In the genomic region with DNA sequence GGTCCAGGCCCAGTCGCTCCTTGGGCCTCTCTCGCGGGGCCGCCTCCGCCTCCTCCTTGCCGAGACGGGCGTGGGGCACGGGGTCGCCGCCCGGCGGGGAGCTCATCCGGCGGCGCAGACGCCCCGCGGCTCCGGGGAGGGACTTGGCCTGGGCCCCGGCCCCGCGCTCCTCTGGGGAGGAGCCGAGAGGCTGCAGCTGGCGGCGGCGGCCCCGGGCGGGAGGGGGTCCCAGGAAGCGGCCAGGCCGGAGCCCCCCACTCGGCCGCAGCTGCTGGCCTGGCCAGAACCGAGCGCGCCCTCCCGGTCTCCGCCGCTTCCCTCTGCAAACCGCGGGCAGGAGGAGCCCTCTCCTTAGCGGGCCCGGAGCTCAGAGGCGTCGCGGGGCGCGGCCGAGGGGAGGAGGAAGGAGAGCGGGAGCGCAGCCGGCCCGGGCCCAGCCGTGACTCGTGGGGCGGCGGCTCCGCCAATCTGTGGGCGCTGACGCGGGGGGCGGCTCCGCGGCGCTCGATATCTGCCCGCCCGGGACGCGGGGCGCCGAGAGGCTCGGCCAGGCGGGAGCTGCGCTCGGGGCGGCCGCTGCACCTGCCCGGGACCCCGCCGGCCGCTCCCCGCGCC, we compare ENCODE assay signal across 9 cellular contexts. TPM values are rescaled to one million over a fixed set of nuclear protein-coding genes. Genes with fewer than 3 reads are reported as not detected.
DNase-seq lines count a peak whose midpoint lies in the region; ATAC-seq and TF ChIP-seq lines count a peak whose summit lies in the region.
"Had no signal": no experiment of that assay in that cellular context is flagged by ENCODE, and none has a peak within 500 bp of the region (broad histone marks: within the 10 kb centered on the region; RNA-seq: fewer than 3 reads in every experiment).

FAM20C (plus strand) TSS at position 537 of the 615 bp plus-strand sequence. CDS start 629 bp downstream, outside the sequence.

- H3K27me3 Mint-ChIP-seq in activated T-helper 1 cell treated with anti-CD3 and anti-CD28 coated beads, Interleukin-12 subunit alpha, Interleukin-12 subunit beta, Interleukin-2, Interleukin-4 antibody, amounts not matched to agents 30 ng/mL and 10 ng/mL and 1 ng/mL, durations not matched to agents 14 hours and 24 hours and 36 hours (ENCODE audit: insufficient read depth) = peaks cover 21% of the 10 kb centered on the region

- DNase-seq in GM03348 (ENCODE audit: low spot score) (peak; percentile 98), NCI-H345 (lab: John Stamatoyannopoulos, UW) (peak; percentile 64), fibroblast of gingiva (ENCODE audit: low read depth) (peak; percentile 91), mucosa of descending colon (peak; percentile 81 to 87 (median 81)), OCI-M1 (lab: John Stamatoyannopoulos, UW) (no peak), NAMALWA (ENCODE audit: low spot score) (no peak)
- no peak for DNase-seq in activated T-helper 1 cell treated with anti-CD3 and anti-CD28 coated beads, Interleukin-12 subunit alpha, Interleukin-12 subunit beta, Interleukin-2, Interleukin-4 antibody, amounts not matched to agents 30 ng/mL and 10 ng/mL and 1 ng/mL, durations not matched to agents 14 hours and 24 hours and 36 hours (ENCODE audit: low spot score)
- DNase-seq in stimulated activated CD8-positive, alpha-beta memory T cell treated with anti-CD3 and anti-CD28 coated beads, Interleukin-7, amount 100 ng/mL, for 24 hours (ENCODE audit: low read depth) = peak; percentile 11

- H3K4me3 ChIP-seq in mucosa of descending colon = peak within 1 kb of the TSS; percentile 36

- ATAC-seq in mucosa of descending colon = peak; percentile 84

- no peaks in the 10 kb centered on the region for H3K4me1 Mint-ChIP-seq in activated T-helper 1 cell treated with anti-CD3 and anti-CD28 coated beads, Interleukin-12 subunit alpha, Interleukin-12 subunit beta, Interleukin-2, Interleukin-4 antibody, amounts not matched to agents 30 ng/mL and 10 ng/mL and 1 ng/mL, durations not matched to agents 14 hours and 24 hours and 36 hours (ENCODE audit: low read depth)

- H3K9me3 ChIP-seq in mucosa of descending colon = no peaks in the 10 kb centered on the region

- H3K36me3 ChIP-seq in mucosa of descending colon (ENCODE audit: low read depth) = no peaks in the 10 kb centered on the region

- intact Hi-C loops in activated T-helper 1 cell treated with anti-CD3 and anti-CD28 coated beads, Interleukin-12 subunit alpha, Interleukin-12 subunit beta, Interleukin-2, Interleukin-4 antibody, amounts not matched to agents 30 ng/mL and 10 ng/mL and 1 ng/mL, durations not matched to agents 14 hours and 24 hours and 36 hours (cut with micrococcal nuclease) = no loop called here
- intact Hi-C loops in mucosa of descending colon (cut with DNase I, micrococcal nuclease) = no loop called here

- H3K36me3 Mint-ChIP-seq in activated T-helper 1 cell treated with anti-CD3 and anti-CD28 coated beads, Interleukin-12 subunit alpha, Interleukin-12 subunit beta, Interleukin-2, Interleukin-4 antibody, amounts not matched to agents 30 ng/mL and 10 ng/mL and 1 ng/mL, durations not matched to agents 14 hours and 24 hours and 36 hours (ENCODE audit: low read depth) = no peaks in the 10 kb centered on the region

- H3K27ac Mint-ChIP-seq in activated T-helper 1 cell treated with anti-CD3 and anti-CD28 coated beads, Interleukin-12 subunit alpha, Interleukin-12 subunit beta, Interleukin-2, Interleukin-4 antibody, amounts not matched to agents 30 ng/mL and 10 ng/mL and 1 ng/mL, durations not matched to agents 14 hours and 24 hours and 36 hours = no peak within 1 kb of the TSS

- no peaks in the 10 kb centered on the region for H3K9me3 Mint-ChIP-seq in activated T-helper 1 cell treated with anti-CD3 and anti-CD28 coated beads, Interleukin-12 subunit alpha, Interleukin-12 subunit beta, Interleukin-2, Interleukin-4 antibody, amounts not matched to agents 30 ng/mL and 10 ng/mL and 1 ng/mL, durations not matched to agents 14 hours and 24 hours and 36 hours

- peak within 1 kb of the TSS; percentile 24 for H3K4me3 Mint-ChIP-seq in activated T-helper 1 cell treated with anti-CD3 and anti-CD28 coated beads, Interleukin-12 subunit alpha, Interleukin-12 subunit beta, Interleukin-2, Interleukin-4 antibody, amounts not matched to agents 30 ng/mL and 10 ng/mL and 1 ng/mL, durations not matched to agents 14 hours and 24 hours and 36 hours

- no peak for TF ChIP-seq CTCF in mucosa of descending colon (IDR thresholded peaks at IDR 0.05)

- peaks cover 19% of the 10 kb centered on the region for H3K4me1 ChIP-seq in mucosa of descending colon (ENCODE audit: low read depth)

RNA-seq across cellular contexts. Expression of gene FAM20C, which starts in this region (rescaled TPM):
- total RNA-seq in activated T-helper 1 cell treated with anti-CD3 and anti-CD28 coated beads, Interleukin-12 subunit alpha, Interleukin-12 subunit beta, Interleukin-2, Interleukin-4 antibody, amounts not matched to agents 30 ng/mL and 10 ng/mL and 1 ng/mL, durations not matched to agents 14 hours and 24 hours and 36 hours = 0.15 and 0.34 TPM in 2 replicates
- 10 to 100 TPM; 20.7 to 47.7 (median 26.5) TPM for total RNA-seq in mucosa of descending colon
- total RNA-seq: SK-MEL-5 had no signal

Comparison
In these comparisons a context has a peak if more than half of its experiments do, and no peak if none do; other contexts are left out.
1. RNA of gene FAM20C (total RNA-seq): 20.7 to 47.7 TPM in mucosa of descending colon; 0.15 to 0.34 TPM in activated T-helper 1 cell treated with anti-CD3 and anti-CD28 coated beads, Interleukin-12 subunit alpha, Interleukin-12 subunit beta, Interleukin-2, Interleukin-4 antibody, amounts not matched to agents 30 ng/mL and 10 ng/mL and 1 ng/mL, durations not matched to agents 14 hours and 24 hours and 36 hours; every median in the first group is over 10 times any median in the second.
2. DNase-seq: peak in GM03348 (single experiment), NCI-H345 (single experiment), fibroblast of gingiva (single experiment), mucosa of descending colon (3 of 3) and stimulated activated CD8-positive, alpha-beta memory T cell treated with anti-CD3 and anti-CD28 coated beads, Interleukin-7, amount 100 ng/mL, for 24 hours (single experiment); none in activated T-helper 1 cell treated with anti-CD3 and anti-CD28 coated beads, Interleukin-12 subunit alpha, Interleukin-12 subunit beta, Interleukin-2, Interleukin-4 antibody, amounts not matched to agents 30 ng/mL and 10 ng/mL and 1 ng/mL, durations not matched to agents 14 hours and 24 hours and 36 hours (single experiment), OCI-M1 (single experiment) and NAMALWA (single experiment).